Comparison of ENCODE assay signal across 8 cellular contexts in genomic region chr10:6647811-6648526, GRCh38.
A peak's percentile ranks its signal among the peaks of the same experiment; 100 is the strongest.
DNase-seq lines count a peak whose midpoint lies in the region; TF ChIP-seq lines count a peak whose summit lies in the region.

No MANE protein-coding gene starts in this region.

- no peak overlapping the region for H3K4me3 ChIP-seq in Karpas-422 (ENCODE audit: low read length)
- no peak overlapping the region for H3K4me3 ChIP-seq in stomach

- intact Hi-C loops in stomach (cut with DNase I; ENCODE audit: low total_unique reads) = no loop called here
- intact Hi-C loops in posterior vena cava (cut with DNase I) = no loop called here

- no peak overlapping the region for H2AFZ ChIP-seq in Karpas-422 (ENCODE audit: low read length)

- H3K4me1 ChIP-seq in Karpas-422 (ENCODE audit: low read length) (no peaks in the 10 kb centered on the region), stomach (peaks cover 0 to 3% (median 0%) of the 10 kb centered on the region in 4 donors)

- DNase-seq in AML-193 (lab: John Stamatoyannopoulos, UW) = peak; percentile 22 to 24
- peak; percentile 38 for DNase-seq in GM19240 (ENCODE audit: insufficient read length, low spot score)
- peak; percentile 71 for DNase-seq in Karpas-422
- peak; percentile 69 to 74 for DNase-seq in activated CD4-positive, alpha-beta T cell treated with anti-CD3 and anti-CD28 coated beads for 4 hours
- DNase-seq in cerebellar cortex (ENCODE audit: low spot score) = peak; percentile 16
- peak; percentile 14 for DNase-seq in mucosa of gallbladder (ENCODE audit: low spot score)
- DNase-seq in stomach = peak; percentile 54
- DNase-seq in posterior vena cava (ENCODE audit: low spot score) = no peak

- WGBS in stomach, 5 donors = 40 to 47% (median 44%) methylated on average over 13 of the region's 13 CpGs

- no peaks in the 10 kb centered on the region for H4K20me1 ChIP-seq in Karpas-422 (ENCODE audit: insufficient read depth, low read depth, low read length)

- no peaks in the 10 kb centered on the region for H3K9me2 ChIP-seq in Karpas-422 (replicated peaks; ENCODE audit: insufficient read depth, low read length)

- H3K9me3 ChIP-seq in Karpas-422 (ENCODE audit: low read length) (no peaks in the 10 kb centered on the region), stomach (no peaks in the 10 kb centered on the region)

- H3K27me3 ChIP-seq in Karpas-422 (ENCODE audit: low read length) (no peaks in the 10 kb centered on the region), stomach (peaks cover 0 to 26% (median 8%) of the 10 kb centered on the region in 3 donors)

- TF ChIP-seq POLR2A in stomach (IDR thresholded peaks at IDR 0.05) = no peak

- no peaks in the 10 kb centered on the region for H3K79me2 ChIP-seq in Karpas-422 (ENCODE audit: low read length)

- H3K27ac ChIP-seq in Karpas-422 (ENCODE audit: low read length) (no peak overlapping the region), stomach (no peak overlapping the region)

- no peak overlapping the region for H3K9ac ChIP-seq in Karpas-422 (ENCODE audit: low read length)

- TF ChIP-seq CTCF in stomach (IDR thresholded peaks at IDR 0.05) = peak in 5 of 7 experiments; percentile 15 to 70 (median 52)

- no peak for TF ChIP-seq EP300 in stomach (IDR thresholded peaks at IDR 0.05)

- H3K36me3 ChIP-seq in Karpas-422 (ENCODE audit: insufficient read depth, low read length) = no peaks in the 10 kb centered on the region
- H3K36me3 ChIP-seq in stomach = no peaks in the 10 kb centered on the region

- H3K4me2 ChIP-seq in Karpas-422 (ENCODE audit: low read depth, low read length, poor library complexity, severe bottlenecking) = no peak overlapping the region
